In the genomic region with DNA sequence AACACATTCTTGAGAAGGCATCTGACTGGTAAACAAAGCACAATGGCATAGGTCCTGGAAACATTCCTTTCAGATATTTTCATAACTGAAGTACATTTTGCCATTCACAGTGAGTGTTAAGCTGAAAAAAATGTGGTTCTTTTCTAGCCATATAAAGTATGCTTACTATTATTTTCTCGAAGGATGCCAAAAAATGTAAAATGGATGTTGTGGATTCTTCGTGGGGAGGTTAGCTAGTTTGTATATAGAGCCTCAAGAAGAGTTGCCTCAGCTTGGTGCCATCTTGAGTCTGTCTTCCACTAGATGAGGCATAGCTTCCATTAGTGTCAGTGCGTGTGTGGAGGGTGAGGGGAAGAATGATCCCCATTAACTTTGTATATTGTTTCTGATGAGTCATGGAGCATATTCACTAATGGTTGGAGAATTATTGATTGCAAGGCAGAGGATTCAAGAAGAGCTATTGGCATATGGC, we compare ENCODE assay signal across 8 cellular contexts. TPM values are rescaled to one million over a fixed set of nuclear protein-coding genes. Genes with fewer than 3 reads are reported as not detected.
DNase-seq lines count a peak whose midpoint lies in the region; ATAC-seq and TF ChIP-seq lines count a peak whose summit lies in the region.

No MANE protein-coding gene starts in this region.

- H4K20me1 ChIP-seq in Karpas-422 (ENCODE audit: insufficient read depth, low read depth, low read length): peaks cover 9% of the 10 kb centered on the region; the same call in 1 of the 2 replicates

- DNase-seq in AG10803 (ENCODE audit: low read depth) (peak; percentile 96), Karpas-422 (no peak)
- no peak for DNase-seq in activated naive CD8-positive, alpha-beta T cell treated with anti-CD3 and anti-CD28 coated beads, Interleukin-2, amount 10 ng/mL, durations not matched to agents 7 days and 5 days
- no peak for DNase-seq in activated CD4-positive, CD25-positive, alpha-beta regulatory T cell treated with anti-CD3 and anti-CD28 coated beads, Interleukin-2, amount 50 U/mL, for 72 hours

- H3K9me3 ChIP-seq in Karpas-422 (ENCODE audit: low read length) (no peaks in the 10 kb centered on the region), muscle layer of colon (ENCODE audit: low read length) (no peaks in the 10 kb centered on the region)

- no peak overlapping the region for H2AFZ ChIP-seq in Karpas-422 (ENCODE audit: low read length)

- H3K4me3 ChIP-seq in AG10803 (ENCODE audit: low read length) (peak overlapping the region; percentile 3; the same call in 1 of the 2 replicates), Karpas-422 (ENCODE audit: low read length) (0 out of 2 replicates have a peak overlapping the region, but pooled peaks have one; percentile 6), muscle layer of colon (ENCODE audit: low read depth in 1 of 2, low read length in 2 of 2) (peak overlapping the region in 1 of 2 donors; percentile 25)

- H3K4me1 ChIP-seq in Karpas-422 (ENCODE audit: low read length) (peaks cover 75% of the 10 kb centered on the region), muscle layer of colon (ENCODE audit: insufficient read depth, low read length) (peaks cover 36% of the 10 kb centered on the region)

- no peak for TF ChIP-seq CTCF in AG10803 (conservative IDR thresholded peaks at IDR 0.05; ENCODE audit: low read length)

- H3K9ac ChIP-seq in Karpas-422 (ENCODE audit: low read length) (no peak overlapping the region), muscle layer of colon (ENCODE audit: low read length) (no peak overlapping the region)

- H3K4me3 Mint-ChIP-seq in activated naive CD8-positive, alpha-beta T cell treated with anti-CD3 and anti-CD28 coated beads, Interleukin-2, amount 10 ng/mL, durations not matched to agents 7 days and 5 days: peak overlapping the region; percentile 99

- peaks cover 45% of the 10 kb centered on the region for H3K4me1 Mint-ChIP-seq in activated naive CD8-positive, alpha-beta T cell treated with anti-CD3 and anti-CD28 coated beads, Interleukin-2, amount 10 ng/mL, durations not matched to agents 7 days and 5 days

- peak overlapping the region; percentile 76 for H3K27ac Mint-ChIP-seq in activated naive CD8-positive, alpha-beta T cell treated with anti-CD3 and anti-CD28 coated beads, Interleukin-2, amount 10 ng/mL, durations not matched to agents 7 days and 5 days

- ATAC-seq in activated naive CD8-positive, alpha-beta T cell treated with anti-CD3 and anti-CD28 coated beads, Interleukin-2, amount 10 ng/mL, durations not matched to agents 7 days and 5 days (ENCODE audit: low read depth): no peak
- no peak for ATAC-seq in HG03571 (IDR thresholded peaks at IDR 0.05; ENCODE audit: unreplicated experiment)
- no peak for ATAC-seq in HG03025 (IDR thresholded peaks at IDR 0.05; ENCODE audit: low FRiP score, unreplicated experiment)
- ATAC-seq in GM21737 (IDR thresholded peaks at IDR 0.05; ENCODE audit: unreplicated experiment): no peak

- no peaks in the 10 kb centered on the region for H3K9me3 Mint-ChIP-seq in activated naive CD8-positive, alpha-beta T cell treated with anti-CD3 and anti-CD28 coated beads, Interleukin-2, amount 10 ng/mL, durations not matched to agents 7 days and 5 days

- H3K36me3 ChIP-seq in Karpas-422 (ENCODE audit: insufficient read depth, low read length) (peaks cover 12% of the 10 kb centered on the region; the same call in 1 of the 2 replicates), muscle layer of colon (ENCODE audit: insufficient read depth, low read length) (no peaks in the 10 kb centered on the region)

- H3K79me2 ChIP-seq in Karpas-422 (ENCODE audit: low read length): peaks cover 90% of the 10 kb centered on the region

- no peaks in the 10 kb centered on the region for H3K9me2 ChIP-seq in Karpas-422 (replicated peaks; ENCODE audit: insufficient read depth, low read length)

- H3K4me2 ChIP-seq in Karpas-422 (ENCODE audit: low read depth, low read length, poor library complexity, severe bottlenecking): peak overlapping the region; percentile 96

- peaks cover 39% of the 10 kb centered on the region for H3K36me3 Mint-ChIP-seq in activated naive CD8-positive, alpha-beta T cell treated with anti-CD3 and anti-CD28 coated beads, Interleukin-2, amount 10 ng/mL, durations not matched to agents 7 days and 5 days

- H3K27me3 Mint-ChIP-seq in activated naive CD8-positive, alpha-beta T cell treated with anti-CD3 and anti-CD28 coated beads, Interleukin-2, amount 10 ng/mL, durations not matched to agents 7 days and 5 days: no peaks in the 10 kb centered on the region

- H3K27ac ChIP-seq in Karpas-422 (ENCODE audit: low read length) (peak overlapping the region; percentile 13), muscle layer of colon (ENCODE audit: low read depth, low read length) (peak overlapping the region; percentile 62)

- H3K27me3 ChIP-seq in Karpas-422 (ENCODE audit: low read length): no peaks in the 10 kb centered on the region
- no peaks in the 10 kb centered on the region for H3K27me3 ChIP-seq in muscle layer of colon (ENCODE audit: control insufficient read depth in 1 of 2, insufficient read depth in 2 of 2, low read length in 2 of 2)

- POLR2A ChIA-PET in activated naive CD8-positive, alpha-beta T cell treated with anti-CD3 and anti-CD28 coated beads, Interleukin-2, amount 10 ng/mL, durations not matched to agents 7 days and 5 days (lab: Charles Lee): interaction anchor here (0.9 to 11.3 kb wide), 6 partner anchors 9 to 89 kb away, joined by 3 to 258 read pairs (median 6); no protein-coding TSS in a partner anchor

RNA-seq across cellular contexts. Expression of gene MBNL1, which starts 4.1 kb away (rescaled TPM):
- 172 and 265 TPM in 2 replicates for total RNA-seq in Karpas-422 (2014; rRNA removed; shearing (Covaris generic); ENCODE audit: low replicate concordance)
- 100 to 1,000 TPM; 446 to 447 TPM for total RNA-seq in activated naive CD8-positive, alpha-beta T cell treated with anti-CD3 and anti-CD28 coated beads, Interleukin-2, amount 10 ng/mL, durations not matched to agents 7 days and 5 days
